In genomic region chr10:77196616-77197015, GRCh38 we compare ENCODE assay signal across 20 cellular contexts.
"Had no signal": no experiment of that assay in that cellular context is flagged by ENCODE, and none has a peak within 500 bp of the region (broad histone marks: within the 10 kb centered on the region; RNA-seq: fewer than 3 reads in every experiment).

No MANE protein-coding gene starts in this region.

- H3K4me1 Mint-ChIP-seq: activated naive CD4-positive, alpha-beta T cell treated with anti-CD3 and anti-CD28 coated beads, Interleukin-2, amount 10 ng/mL, durations not matched to agents 7 days and 5 days; stimulated activated naive CD8-positive, alpha-beta T cell treated with anti-CD3 and anti-CD28 coated beads, Interleukin-15, amount 100 ng/mL, for 72 hours had no signal

- H3K36me3 Mint-ChIP-seq: activated CD4-positive, alpha-beta memory T cell treated with anti-CD3 and anti-CD28 coated beads for 36 hours; activated naive CD4-positive, alpha-beta T cell treated with anti-CD3 and anti-CD28 coated beads, Interleukin-2, amount 10 ng/mL, durations not matched to agents 7 days and 5 days; brain had no signal

- H3K27ac Mint-ChIP-seq: activated CD4-positive, alpha-beta memory T cell treated with anti-CD3 and anti-CD28 coated beads for 36 hours; activated naive CD4-positive, alpha-beta T cell treated with anti-CD3 and anti-CD28 coated beads, Interleukin-2, amount 10 ng/mL, durations not matched to agents 7 days and 5 days; activated T-cell treated with anti-CD3 and anti-CD28 coated beads, Interleukin-2, amount 50 U/mL, for 72 hours; brain; effector memory CD8-positive, alpha-beta T cell; stimulated activated naive CD8-positive, alpha-beta T cell treated with anti-CD3 and anti-CD28 coated beads, Interleukin-15, amount 100 ng/mL, for 72 hours had no signal

- H3K27me3 ChIP-seq: dorsolateral prefrontal cortex, gastrocnemius medialis had no signal

- H3K27ac ChIP-seq: gastrocnemius medialis, upper lobe of right lung had no signal

- H3K4me3 ChIP-seq: dorsolateral prefrontal cortex, gastrocnemius medialis, upper lobe of right lung had no signal

- ATAC-seq: activated T-cell treated with anti-CD3 and anti-CD28 coated beads, Interleukin-2, amount 50 U/mL, for 72 hours; effector memory CD8-positive, alpha-beta T cell; esophagus mucosa; gastrocnemius medialis; sciatic nerve; SK-N-SH treated with all-trans-retinoic acid at 6 μM for 48 hours; stimulated activated naive CD8-positive, alpha-beta T cell treated with anti-CD3 and anti-CD28 coated beads, Interleukin-15, amount 100 ng/mL, for 72 hours; upper lobe of right lung had no signal

- H3K27me3 Mint-ChIP-seq: activated naive CD4-positive, alpha-beta T cell treated with anti-CD3 and anti-CD28 coated beads, Interleukin-2, amount 10 ng/mL, durations not matched to agents 7 days and 5 days had no signal

- H3K9me3 ChIP-seq: gastrocnemius medialis, upper lobe of right lung had no signal

- H3K9me3 Mint-ChIP-seq: activated CD4-positive, alpha-beta memory T cell treated with anti-CD3 and anti-CD28 coated beads for 36 hours; activated naive CD4-positive, alpha-beta T cell treated with anti-CD3 and anti-CD28 coated beads, Interleukin-2, amount 10 ng/mL, durations not matched to agents 7 days and 5 days; activated T-cell treated with anti-CD3 and anti-CD28 coated beads, Interleukin-2, amount 50 U/mL, for 72 hours; brain; effector memory CD8-positive, alpha-beta T cell; stimulated activated naive CD8-positive, alpha-beta T cell treated with anti-CD3 and anti-CD28 coated beads, Interleukin-15, amount 100 ng/mL, for 72 hours had no signal

- H3K4me3 Mint-ChIP-seq: activated CD4-positive, alpha-beta memory T cell treated with anti-CD3 and anti-CD28 coated beads for 36 hours; activated naive CD4-positive, alpha-beta T cell treated with anti-CD3 and anti-CD28 coated beads, Interleukin-2, amount 10 ng/mL, durations not matched to agents 7 days and 5 days; activated T-cell treated with anti-CD3 and anti-CD28 coated beads, Interleukin-2, amount 50 U/mL, for 72 hours; brain; effector memory CD8-positive, alpha-beta T cell; stimulated activated naive CD8-positive, alpha-beta T cell treated with anti-CD3 and anti-CD28 coated beads, Interleukin-15, amount 100 ng/mL, for 72 hours had no signal

- DNase-seq: activated CD4-positive, alpha-beta memory T cell treated with anti-CD3 and anti-CD28 coated beads for 36 hours; activated CD4-positive, alpha-beta T cell treated with anti-CD3 and anti-CD28 coated beads for 48 hours; activated effector memory CD4-positive, alpha-beta T cell treated with anti-CD3 and anti-CD28 coated beads, Interleukin-2, amount 50 U/mL, for 16 hours; activated naive CD4-positive, alpha-beta T cell treated with anti-CD3 and anti-CD28 coated beads, Interleukin-2, amount 10 ng/mL, durations not matched to agents 7 days and 5 days; activated T-cell treated with anti-CD3 and anti-CD28 coated beads, Interleukin-2, amount 50 U/mL, for 72 hours; central memory CD4-positive, alpha-beta T cell; dorsolateral prefrontal cortex; effector memory CD8-positive, alpha-beta T cell; gastrocnemius medialis; head of caudate nucleus; hypothalamus; midbrain; nucleus accumbens; stimulated activated CD4-positive, alpha-beta T cell treated with anti-CD3 and anti-CD28 coated beads, Interleukin-4, amount 100 ng/mL, for 4 hours; stimulated activated naive CD8-positive, alpha-beta T cell treated with anti-CD3 and anti-CD28 coated beads, Interleukin-15, amount 100 ng/mL, for 72 hours; upper lobe of right lung had no signal

- H3K36me3 ChIP-seq: gastrocnemius medialis, upper lobe of right lung had no signal

- H3K4me1 ChIP-seq: upper lobe of right lung had no signal
